In genomic region chr5:79704553-79704952, GRCh38 we compare ENCODE assay signal across 23 cellular contexts.
"Had no signal": no experiment of that assay in that cellular context is flagged by ENCODE, and none has a peak within 500 bp of the region (broad histone marks: within the 10 kb centered on the region; RNA-seq: fewer than 3 reads in every experiment).

No MANE protein-coding gene starts in this region.

- H3K27me3 ChIP-seq: brain microvascular endothelial cell, Peyer's patch had no signal

- H3K27ac ChIP-seq: brain microvascular endothelial cell, Peyer's patch, RWPE1 had no signal

- H3K27ac Mint-ChIP-seq: activated naive CD4-positive, alpha-beta T cell treated with anti-CD3 and anti-CD28 coated beads, Interleukin-2, amount 10 ng/mL, durations not matched to agents 7 days and 5 days; activated naive CD8-positive, alpha-beta T cell treated with anti-CD3 and anti-CD28 coated beads for 36 hours; activated T-helper 2 cell treated with anti-CD3 and anti-CD28 coated beads, Interferon-gamma antibody, Interleukin-2, Interleukin-4, amounts not matched to agents 10 μg/mL and 5 μg/mL and 100 μg/mL, durations not matched to agents 14 hours and 24 hours and 36 hours; T-helper 1 cell treated with Interleukin-12 subunit alpha and Interleukin-12 subunit beta and Interleukin-4 antibody, amounts not matched to agents 30 μg/mL and 1 μg/mL, for 36 hours; WTC11 had no signal

- H3K27me3 Mint-ChIP-seq: activated naive CD8-positive, alpha-beta T cell treated with anti-CD3 and anti-CD28 coated beads for 36 hours had no signal

- H3K36me3 ChIP-seq: brain microvascular endothelial cell, Peyer's patch had no signal

- H3K4me1 ChIP-seq: Peyer's patch had no signal

- H3K9me3 ChIP-seq: Peyer's patch had no signal

- H3K36me3 Mint-ChIP-seq: activated naive CD4-positive, alpha-beta T cell treated with anti-CD3 and anti-CD28 coated beads, Interleukin-2, amount 10 ng/mL, durations not matched to agents 7 days and 5 days; activated naive CD8-positive, alpha-beta T cell treated with anti-CD3 and anti-CD28 coated beads for 36 hours had no signal

- H3K9me3 Mint-ChIP-seq: activated naive CD4-positive, alpha-beta T cell treated with anti-CD3 and anti-CD28 coated beads, Interleukin-2, amount 10 ng/mL, durations not matched to agents 7 days and 5 days; activated naive CD8-positive, alpha-beta T cell treated with anti-CD3 and anti-CD28 coated beads for 36 hours; activated T-cell treated with anti-CD3 and anti-CD28 coated beads, Interleukin-2, amount 50 U/mL, for 4 hours; activated T-helper 2 cell treated with anti-CD3 and anti-CD28 coated beads, Interferon-gamma antibody, Interleukin-2, Interleukin-4, amounts not matched to agents 10 μg/mL and 5 μg/mL and 100 μg/mL, durations not matched to agents 14 hours and 24 hours and 36 hours; T-helper 1 cell treated with Interleukin-12 subunit alpha and Interleukin-12 subunit beta and Interleukin-4 antibody, amounts not matched to agents 30 μg/mL and 1 μg/mL, for 36 hours had no signal

- H3K4me3 ChIP-seq: Peyer's patch had no signal

- DNase-seq: activated CD4-positive, alpha-beta T cell treated with anti-CD3 and anti-CD28 coated beads for 48 hours; activated CD4-positive, alpha-beta T cell treated with anti-CD3 and anti-CD28 coated beads, Interleukin-2, amount 50 U/mL, for 4 hours; activated CD4-positive, CD25-positive, alpha-beta regulatory T cell treated with anti-CD3 and anti-CD28 coated beads, Interleukin-2, amount 50 U/mL, for 72 hours; activated gamma-delta T cell treated with Interleukin-2 at 50 U/mL for 16 hours; activated naive CD4-positive, alpha-beta T cell treated with anti-CD3 and anti-CD28 coated beads, Interleukin-2, amount 10 ng/mL, durations not matched to agents 7 days and 5 days; activated naive CD8-positive, alpha-beta T cell treated with anti-CD3 and anti-CD28 coated beads for 36 hours; activated T-cell treated with anti-CD3 and anti-CD28 coated beads, Interleukin-2, amount 50 U/mL, for 4 hours; brain microvascular endothelial cell; central memory CD4-positive, alpha-beta T cell; Kasumi-1; KBM-7; NCI-H1105 treated with DMSO at 0.1 percent for 48 hours; NCI-H1436 treated with DMSO at 0.1 percent for 48 hours; NCI-H187; NCI-H2081 treated with DMSO at 0.1 percent for 48 hours; NCI-H446; NCI-H524; Peyer's patch; SHP77 treated with DMSO at 0.1 percent for 48 hours had no signal

- H3K4me3 Mint-ChIP-seq: activated naive CD4-positive, alpha-beta T cell treated with anti-CD3 and anti-CD28 coated beads, Interleukin-2, amount 10 ng/mL, durations not matched to agents 7 days and 5 days; activated naive CD8-positive, alpha-beta T cell treated with anti-CD3 and anti-CD28 coated beads for 36 hours; activated T-cell treated with anti-CD3 and anti-CD28 coated beads, Interleukin-2, amount 50 U/mL, for 4 hours; T-helper 1 cell treated with Interleukin-12 subunit alpha and Interleukin-12 subunit beta and Interleukin-4 antibody, amounts not matched to agents 30 μg/mL and 1 μg/mL, for 36 hours; WTC11 had no signal
